27 cellular contexts compared by ENCODE assay signal in genomic region chr10:45599021-45599603, GRCh38.
DNase-seq lines count a peak whose midpoint lies in the region; ATAC-seq, FAIRE-seq and TF ChIP-seq lines count a peak whose summit lies in the region.
"Had no signal": no experiment of that assay in that cellular context is flagged by ENCODE, and none has a peak within 500 bp of the region (broad histone marks: within the 10 kb centered on the region; RNA-seq: fewer than 3 reads in every experiment).

No MANE protein-coding gene starts in this region.

- POLR2A ChIA-PET in RWPE1 (lab: Yijun Ruan, JAX; ENCODE audit: low non-redundant PET), result no interaction called here

- no peak overlapping the region for H3K4me3 ChIP-seq in bronchial epithelial cell (ENCODE audit: low read depth, low read length)
- H3K4me3 ChIP-seq in mucosa of descending colon, result no peak overlapping the region
- H3K4me3 ChIP-seq: BLaER1 treated with 17β-estradiol and CSF1 and Interleukin-3, amounts not matched to agents 10 nM and 100 nM; Peyer's patch had no signal

- no peaks in the 10 kb centered on the region for H3K9me3 ChIP-seq in mucosa of descending colon
- H3K9me3 ChIP-seq: Peyer's patch had no signal

- peak; percentile 65 for DNase-seq in NCI-H82 treated with DMSO at 0.1 percent for 48 hours (lab: John Stamatoyannopoulos, UW; ENCODE audit: unreplicated experiment)
- no peak for DNase-seq in bronchial epithelial cell (ENCODE audit: low read depth)
- no peak for DNase-seq in left lobe of liver (ENCODE audit: low spot score)
- no peak for DNase-seq in mucosa of descending colon
- DNase-seq in medulla oblongata (ENCODE audit: extremely low spot score), result no peak
- DNase-seq in activated gamma-delta T cell (lab: John Stamatoyannopoulos, UW), result no peak
- DNase-seq in RWPE1 (ENCODE audit: low spot score), result no peak
- DNase-seq in C1 segment of cervical spinal cord (lab: John Stamatoyannopoulos, UW), result no peak
- DNase-seq: AML-193; CD4-positive, alpha-beta memory T cell; COR-L47; DMS53; H9; HFFc6; NCI-H1048; NCI-H1417; NCI-H187; NCI-H2081 treated with DMSO at 0.1 percent for 48 hours; NCI-H2171; NCI-H226; NCI-H510A; NCI-H774; Peyer's patch had no signal

- peak; percentile 14 for ATAC-seq in left lobe of liver
- peak; percentile 39 for ATAC-seq in mucosa of descending colon
- ATAC-seq: SK-N-SH treated with all-trans-retinoic acid at 6 μM for 48 hours had no signal

- intact Hi-C loops in mucosa of descending colon (cut with DNase I, micrococcal nuclease), result loop anchor here in 1 of 2 donors (10.0 kb wide), 1 partner anchor 124 kb away; no protein-coding TSS in a partner anchor

- H3K27me3 ChIP-seq in bronchial epithelial cell (ENCODE audit: control insufficient read depth, insufficient read depth, low read length), result no peaks in the 10 kb centered on the region
- H3K27me3 ChIP-seq: BLaER1 treated with 17β-estradiol and CSF1 and Interleukin-3, amounts not matched to agents 10 nM and 100 nM; Peyer's patch had no signal

- H3K4me1 ChIP-seq in mucosa of descending colon (ENCODE audit: low read depth), result peaks cover 4% of the 10 kb centered on the region

- FAIRE-seq in bronchial epithelial cell (lab: Jason Lieb, UNC), result peak; percentile 7
- FAIRE-seq: A204.1, GM18507 had no signal

- H3K27ac ChIP-seq in RWPE1, result no peak overlapping the region
- H3K27ac ChIP-seq: BLaER1 treated with 17β-estradiol and CSF1 and Interleukin-3, amounts not matched to agents 10 nM and 100 nM had no signal

- H3K36me3 ChIP-seq in bronchial epithelial cell (ENCODE audit: control insufficient read depth, insufficient read depth, low read length) (no peaks in the 10 kb centered on the region), mucosa of descending colon (ENCODE audit: low read depth) (no peaks in the 10 kb centered on the region)
- H3K36me3 ChIP-seq: BLaER1 treated with 17β-estradiol and CSF1 and Interleukin-3, amounts not matched to agents 10 nM and 100 nM; Peyer's patch had no signal

- no peak for TF ChIP-seq CTCF in bronchial epithelial cell (IDR thresholded peaks at IDR 0.05; ENCODE audit: insufficient read depth, low read length, severe bottlenecking)
- no peak for TF ChIP-seq CTCF in mucosa of descending colon (IDR thresholded peaks at IDR 0.05)
- no peak for TF ChIP-seq CTCF in RWPE1 (conservative IDR thresholded peaks at IDR 0.05; ENCODE audit: low read depth)

- CTCF ChIA-PET in RWPE1 (lab: Yijun Ruan, JAX), result no interaction called here
